8 cellular contexts compared by ENCODE assay signal in genomic region chr16:8931864-8932263, GRCh38. TPM values are rescaled to one million over a fixed set of nuclear protein-coding genes. Genes with fewer than 3 reads are reported as not detected.
DNase-seq lines count a peak whose midpoint lies in the region; ATAC-seq and TF ChIP-seq lines count a peak whose summit lies in the region.

No MANE protein-coding gene starts in this region.

- no peak overlapping the region for H3K9ac ChIP-seq in adipocyte (ENCODE audit: low read length)

- H3K27ac Mint-ChIP-seq in CD8-positive, alpha-beta memory T cell: peak overlapping the region in 1 of 8 donors; percentile 88

- TF ChIP-seq CTCF in testis (IDR thresholded peaks at IDR 0.05): no peak

- H3K27me3 Mint-ChIP-seq in CD8-positive, alpha-beta memory T cell: peaks cover 0 to 2% of the 10 kb centered on the region in 2 donors

- no peaks in the 10 kb centered on the region for H3K27me3 ChIP-seq in CD8-positive, alpha-beta memory T cell (ENCODE audit: insufficient read depth, low read length, poor library complexity, severe bottlenecking)
- no peaks in the 10 kb centered on the region for H3K27me3 ChIP-seq in adipocyte (replicated peaks; ENCODE audit: control insufficient read depth, insufficient read depth, low read length)
- no peaks in the 10 kb centered on the region for H3K27me3 ChIP-seq in testis

- H3K4me3 Mint-ChIP-seq in CD8-positive, alpha-beta memory T cell: no peak overlapping the region

- DNase-seq in CD8-positive, alpha-beta memory T cell: peak; percentile 26 to 67 (median 39)
- peak; percentile 3 for DNase-seq in NOMO-1 treated with dmso at 0.1 percent for 144 hours (lab: John Stamatoyannopoulos, UW; ENCODE audit: unreplicated experiment)
- DNase-seq in adipocyte (ENCODE audit: low read depth): peak; percentile 65
- DNase-seq in left lobe of liver (ENCODE audit: low spot score): no peak
- DNase-seq in testis: peak; percentile 74
- no peak for DNase-seq in NCI-H510A (lab: John Stamatoyannopoulos, UW)
- no peak for DNase-seq in NCI-H146 treated with DMSO at 0.1 percent for 48 hours (lab: John Stamatoyannopoulos, UW; ENCODE audit: unreplicated experiment)

- peaks cover 63 to 90% (median 76%) of the 10 kb centered on the region in 3 donors for H3K4me1 Mint-ChIP-seq in CD8-positive, alpha-beta memory T cell

- H3K9me3 Mint-ChIP-seq in CD8-positive, alpha-beta memory T cell: no peaks in the 10 kb centered on the region

- POLR2A ChIA-PET in CD8-positive, alpha-beta memory T cell (lab: Charles Lee): no interaction called here

- TF ChIP-seq POLR2A in testis (IDR thresholded peaks at IDR 0.05): no peak

- peaks cover 19% of the 10 kb centered on the region for H3K4me1 ChIP-seq in CD8-positive, alpha-beta memory T cell (ENCODE audit: insufficient read depth, low read length)
- H3K4me1 ChIP-seq in adipocyte (ENCODE audit: control insufficient read depth, insufficient read depth, low read length) (peaks cover 10% of the 10 kb centered on the region), testis (peaks cover 7% of the 10 kb centered on the region)

- 44% methylated on average over 6 of the region's 6 CpGs for WGBS in testis, 2 donors

- H3K36me3 ChIP-seq in CD8-positive, alpha-beta memory T cell (ENCODE audit: insufficient read depth, low read length): peaks cover 23% of the 10 kb centered on the region
- H3K36me3 ChIP-seq in adipocyte (ENCODE audit: control insufficient read depth, insufficient read depth, low read length, severe bottlenecking) (peaks cover 16% of the 10 kb centered on the region), testis (ENCODE audit: low read depth, missing control alignments) (no peaks in the 10 kb centered on the region)

- H3K36me3 Mint-ChIP-seq in CD8-positive, alpha-beta memory T cell: peaks cover 0 to 31% (median 15%) of the 10 kb centered on the region in 3 donors

- CTCF ChIA-PET in CD8-positive, alpha-beta memory T cell (lab: Charles Lee): interaction anchor here (0.6 kb wide), 1 partner anchor 208 kb away, joined by 4 read pairs; no protein-coding TSS in a partner anchor

- ATAC-seq in left lobe of liver: peak; percentile 69
- ATAC-seq in GM18909 (IDR thresholded peaks at IDR 0.05; ENCODE audit: poor library complexity, unreplicated experiment): no peak

- no peaks in the 10 kb centered on the region for H3K9me3 ChIP-seq in CD8-positive, alpha-beta memory T cell (ENCODE audit: low read length)
- H3K9me3 ChIP-seq in adipocyte (ENCODE audit: control insufficient read depth, low read length) (no peaks in the 10 kb centered on the region), testis (no peaks in the 10 kb centered on the region)

- H3K4me3 ChIP-seq in CD8-positive, alpha-beta memory T cell (ENCODE audit: low read length): no peak overlapping the region
- no peak overlapping the region for H3K4me3 ChIP-seq in adipocyte (ENCODE audit: low read length)
- no peak overlapping the region for H3K4me3 ChIP-seq in testis

- intact Hi-C loops in testis (cut with DNase I; ENCODE audit: low total_unique reads): no loop called here

- H3K27ac ChIP-seq in CD8-positive, alpha-beta memory T cell (ENCODE audit: low read depth, low read length): no peak overlapping the region
- no peak overlapping the region for H3K27ac ChIP-seq in testis

RNA-seq across cellular contexts. Expression of gene USP7, which starts 31.8 kb away (rescaled TPM):
- total RNA-seq in CD8-positive, alpha-beta memory T cell: 100 to 1,000 TPM; 189 to 192 TPM
- 12.6 TPM for polyA plus RNA-seq in CD8-positive, alpha-beta memory T cell
- total RNA-seq in left lobe of liver (44.3 TPM), testis (100 to 1,000 TPM; 159 to 173 TPM)
- 172 TPM for polyA plus RNA-seq in testis (ENCODE audit: insufficient read depth, low read depth, low replicate concordance)

RNA-seq across cellular contexts. Expression of gene LITAFD, which starts 49.7 kb away (rescaled TPM):
- not detected for total RNA-seq in CD8-positive, alpha-beta memory T cell
- not detected for polyA plus RNA-seq in CD8-positive, alpha-beta memory T cell
- total RNA-seq in left lobe of liver (not detected), testis (1 to 10 TPM; 2.2 to 3.8 TPM)
- polyA plus RNA-seq in testis (ENCODE audit: insufficient read depth, low read depth, low replicate concordance): 10.5 TPM

Comparison
In these comparisons a context has a peak if more than half of its experiments do, and no peak if none do; other contexts are left out.
1. DNase-seq: peak in CD8-positive, alpha-beta memory T cell (5 of 5), NOMO-1 treated with dmso at 0.1 percent for 144 hours (single experiment), adipocyte (single experiment) and testis (single experiment); none in left lobe of liver (single experiment), NCI-H510A (single experiment) and NCI-H146 treated with DMSO at 0.1 percent for 48 hours (single experiment).